ENCODE assay signal across 8 cellular contexts in the genomic region with DNA sequence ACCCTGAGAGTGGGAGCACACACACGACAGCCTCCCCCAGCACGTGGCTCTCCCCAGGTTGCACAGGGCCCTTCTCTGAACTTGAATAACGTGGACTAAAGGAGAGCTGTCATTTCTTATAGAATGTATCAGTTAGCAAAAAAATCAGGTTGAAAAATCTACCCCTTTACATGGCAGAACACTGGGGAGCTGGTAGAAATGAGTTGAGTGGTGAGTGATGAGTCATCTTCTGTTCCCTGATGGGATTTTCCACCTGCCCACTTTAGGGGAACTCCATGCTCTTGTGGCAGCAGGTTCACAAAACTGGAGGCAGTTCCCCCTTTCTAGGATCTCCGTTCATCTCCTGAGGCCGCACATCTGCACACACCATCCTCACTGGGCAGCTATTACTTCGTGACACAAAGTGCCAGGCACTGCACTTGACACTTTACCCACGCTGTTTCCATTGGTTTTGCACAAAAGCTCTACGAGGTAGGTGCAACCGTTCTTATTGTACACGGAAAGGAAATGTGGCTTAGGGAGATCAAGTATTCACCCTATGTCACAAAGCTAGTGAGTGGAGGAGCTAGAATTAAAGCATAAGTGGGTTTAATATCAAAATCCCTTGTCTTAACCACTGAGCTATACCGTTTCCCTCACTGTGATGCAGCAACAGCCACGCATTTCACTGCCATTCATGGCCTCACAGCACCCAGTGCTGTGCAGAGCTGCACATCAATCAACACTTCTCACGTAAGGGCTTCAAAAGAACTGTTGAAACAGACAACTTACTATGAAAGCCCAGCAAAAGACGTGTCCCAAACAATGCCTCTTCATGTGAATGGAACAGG.
DNase-seq lines count a peak whose midpoint lies in the region; ATAC-seq and TF ChIP-seq lines count a peak whose summit lies in the region.

No MANE protein-coding gene starts in this region.

- no peak for TF ChIP-seq CTCF in esophagus muscularis mucosa (IDR thresholded peaks at IDR 0.05)

- H3K9me3 Mint-ChIP-seq in activated CD4-positive, alpha-beta T cell treated with anti-CD3 and anti-CD28 coated beads, Interleukin-2, amount 10 ng/mL, durations not matched to agents 24 days and 14 days = no peaks in the 10 kb centered on the region

- H3K4me1 ChIP-seq in esophagus muscularis mucosa = peaks cover 75 to 84% (median 82%) of the 10 kb centered on the region in 4 donors

- peak; percentile 87 for DNase-seq in activated CD4-positive, alpha-beta T cell treated with anti-CD3 and anti-CD28 coated beads, Interleukin-2, amount 10 ng/mL, durations not matched to agents 24 days and 14 days
- DNase-seq in esophagus muscularis mucosa (ENCODE audit: extremely low spot score) = no peak
- DNase-seq in stimulated activated CD4-positive, alpha-beta T cell treated with anti-CD3 and anti-CD28 coated beads, Interleukin-4, amount 100 ng/mL, for 4 hours = peak; percentile 42 to 76
- DNase-seq in iPS-NIHi11 (ENCODE audit: low spot score) = no peak
- no peak for DNase-seq in hepatic stellate cell (ENCODE audit: low spot score)

- no peak for TF ChIP-seq POLR2A in esophagus muscularis mucosa (IDR thresholded peaks at IDR 0.05; ENCODE audit: low read depth)

- H3K9me3 ChIP-seq in esophagus muscularis mucosa = no peaks in the 10 kb centered on the region

- H3K4me3 Mint-ChIP-seq in activated CD4-positive, alpha-beta T cell treated with anti-CD3 and anti-CD28 coated beads, Interleukin-2, amount 10 ng/mL, durations not matched to agents 24 days and 14 days = peak overlapping the region; percentile 72

- peaks cover 8% of the 10 kb centered on the region for H3K27me3 Mint-ChIP-seq in activated CD4-positive, alpha-beta T cell treated with anti-CD3 and anti-CD28 coated beads, Interleukin-2, amount 10 ng/mL, durations not matched to agents 24 days and 14 days

- intact Hi-C loops in activated CD4-positive, alpha-beta T cell treated with anti-CD3 and anti-CD28 coated beads, Interleukin-2, amount 10 ng/mL, durations not matched to agents 24 days and 14 days (cut with micrococcal nuclease) = loop anchor here (5.0 kb wide), 1 partner anchor 34 kb away; no protein-coding TSS in a partner anchor
- intact Hi-C loops in esophagus muscularis mucosa (cut with DNase I) = loop anchor here (5.0 kb wide), 1 partner anchor 34 kb away; no protein-coding TSS in a partner anchor

- H3K27ac Mint-ChIP-seq in activated CD4-positive, alpha-beta T cell treated with anti-CD3 and anti-CD28 coated beads, Interleukin-2, amount 10 ng/mL, durations not matched to agents 24 days and 14 days = peak overlapping the region; percentile 94

- H3K4me3 ChIP-seq in esophagus muscularis mucosa = no peak overlapping the region

- no peaks in the 10 kb centered on the region for H3K27me3 ChIP-seq in esophagus muscularis mucosa

- H3K36me3 ChIP-seq in esophagus muscularis mucosa = peaks cover 0 to 34% (median 16%) of the 10 kb centered on the region in 4 donors

- peak overlapping the region; percentile 91 to 96 (median 92) for H3K27ac ChIP-seq in esophagus muscularis mucosa (replicated peaks in 1 of 4)

- no peak for TF ChIP-seq EP300 in esophagus muscularis mucosa (IDR thresholded peaks at IDR 0.05)

- H3K4me1 Mint-ChIP-seq in activated CD4-positive, alpha-beta T cell treated with anti-CD3 and anti-CD28 coated beads, Interleukin-2, amount 10 ng/mL, durations not matched to agents 24 days and 14 days = peaks cover 68% of the 10 kb centered on the region

- 72% methylated on average over 14 of the region's 14 CpGs for WGBS in esophagus muscularis mucosa

- H3K36me3 Mint-ChIP-seq in activated CD4-positive, alpha-beta T cell treated with anti-CD3 and anti-CD28 coated beads, Interleukin-2, amount 10 ng/mL, durations not matched to agents 24 days and 14 days (ENCODE audit: low read depth) = peaks cover 46% of the 10 kb centered on the region

- ATAC-seq in GM21423 (IDR thresholded peaks at IDR 0.05; ENCODE audit: unreplicated experiment) (peak; percentile 20), HG02571 (IDR thresholded peaks at IDR 0.05; ENCODE audit: unreplicated experiment) (no peak), HG03520 (IDR thresholded peaks at IDR 0.05; ENCODE audit: unreplicated experiment) (no peak)

Comparison
In these comparisons a context has a peak if more than half of its experiments do, and no peak if none do; other contexts are left out.
1. DNase-seq: peak in activated CD4-positive, alpha-beta T cell treated with anti-CD3 and anti-CD28 coated beads, Interleukin-2, amount 10 ng/mL, durations not matched to agents 24 days and 14 days (single experiment) and stimulated activated CD4-positive, alpha-beta T cell treated with anti-CD3 and anti-CD28 coated beads, Interleukin-4, amount 100 ng/mL, for 4 hours (2 of 2); none in esophagus muscularis mucosa (single experiment), iPS-NIHi11 (single experiment) and hepatic stellate cell (single experiment).